ENCODE assay signal across 1 cellular context in genomic region chr5:66348387-66349125, GRCh38.
TF ChIP-seq lines count a peak whose summit lies in the region.

No MANE protein-coding gene starts in this region.

TF ChIP-seq in WTC11, 78 proteins besides CTCF, POLR2A, EP300 and RAD21 (continued from another document):
- TF ChIP-seq, protein P1, sequence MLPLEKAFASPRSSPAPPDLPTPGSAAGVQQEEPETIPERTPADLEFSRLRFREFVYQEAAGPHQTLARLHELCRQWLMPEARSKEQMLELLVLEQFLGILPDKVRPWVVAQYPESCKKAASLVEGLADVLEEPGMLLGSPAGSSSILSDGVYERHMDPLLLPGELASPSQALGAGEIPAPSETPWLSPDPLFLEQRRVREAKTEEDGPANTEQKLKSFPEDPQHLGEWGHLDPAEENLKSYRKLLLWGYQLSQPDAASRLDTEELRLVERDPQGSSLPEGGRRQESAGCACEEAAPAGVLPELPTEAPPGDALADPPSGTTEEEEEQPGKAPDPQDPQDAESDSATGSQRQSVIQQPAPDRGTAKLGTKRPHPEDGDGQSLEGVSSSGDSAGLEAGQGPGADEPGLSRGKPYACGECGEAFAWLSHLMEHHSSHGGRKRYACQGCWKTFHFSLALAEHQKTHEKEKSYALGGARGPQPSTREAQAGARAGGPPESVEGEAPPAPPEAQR (CRISPR knock-in tag; IDR thresholded peaks at IDR 0.05) = no peak
- TF ChIP-seq, protein P2, sequence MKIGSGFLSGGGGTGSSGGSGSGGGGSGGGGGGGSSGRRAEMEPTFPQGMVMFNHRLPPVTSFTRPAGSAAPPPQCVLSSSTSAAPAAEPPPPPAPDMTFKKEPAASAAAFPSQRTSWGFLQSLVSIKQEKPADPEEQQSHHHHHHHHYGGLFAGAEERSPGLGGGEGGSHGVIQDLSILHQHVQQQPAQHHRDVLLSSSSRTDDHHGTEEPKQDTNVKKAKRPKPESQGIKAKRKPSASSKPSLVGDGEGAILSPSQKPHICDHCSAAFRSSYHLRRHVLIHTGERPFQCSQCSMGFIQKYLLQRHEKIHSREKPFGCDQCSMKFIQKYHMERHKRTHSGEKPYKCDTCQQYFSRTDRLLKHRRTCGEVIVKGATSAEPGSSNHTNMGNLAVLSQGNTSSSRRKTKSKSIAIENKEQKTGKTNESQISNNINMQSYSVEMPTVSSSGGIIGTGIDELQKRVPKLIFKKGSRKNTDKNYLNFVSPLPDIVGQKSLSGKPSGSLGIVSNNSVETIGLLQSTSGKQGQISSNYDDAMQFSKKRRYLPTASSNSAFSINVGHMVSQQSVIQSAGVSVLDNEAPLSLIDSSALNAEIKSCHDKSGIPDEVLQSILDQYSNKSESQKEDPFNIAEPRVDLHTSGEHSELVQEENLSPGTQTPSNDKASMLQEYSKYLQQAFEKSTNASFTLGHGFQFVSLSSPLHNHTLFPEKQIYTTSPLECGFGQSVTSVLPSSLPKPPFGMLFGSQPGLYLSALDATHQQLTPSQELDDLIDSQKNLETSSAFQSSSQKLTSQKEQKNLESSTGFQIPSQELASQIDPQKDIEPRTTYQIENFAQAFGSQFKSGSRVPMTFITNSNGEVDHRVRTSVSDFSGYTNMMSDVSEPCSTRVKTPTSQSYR (CRISPR knock-in tag; IDR thresholded peaks at IDR 0.05) = no peak
- TF ChIP-seq, protein P3, sequence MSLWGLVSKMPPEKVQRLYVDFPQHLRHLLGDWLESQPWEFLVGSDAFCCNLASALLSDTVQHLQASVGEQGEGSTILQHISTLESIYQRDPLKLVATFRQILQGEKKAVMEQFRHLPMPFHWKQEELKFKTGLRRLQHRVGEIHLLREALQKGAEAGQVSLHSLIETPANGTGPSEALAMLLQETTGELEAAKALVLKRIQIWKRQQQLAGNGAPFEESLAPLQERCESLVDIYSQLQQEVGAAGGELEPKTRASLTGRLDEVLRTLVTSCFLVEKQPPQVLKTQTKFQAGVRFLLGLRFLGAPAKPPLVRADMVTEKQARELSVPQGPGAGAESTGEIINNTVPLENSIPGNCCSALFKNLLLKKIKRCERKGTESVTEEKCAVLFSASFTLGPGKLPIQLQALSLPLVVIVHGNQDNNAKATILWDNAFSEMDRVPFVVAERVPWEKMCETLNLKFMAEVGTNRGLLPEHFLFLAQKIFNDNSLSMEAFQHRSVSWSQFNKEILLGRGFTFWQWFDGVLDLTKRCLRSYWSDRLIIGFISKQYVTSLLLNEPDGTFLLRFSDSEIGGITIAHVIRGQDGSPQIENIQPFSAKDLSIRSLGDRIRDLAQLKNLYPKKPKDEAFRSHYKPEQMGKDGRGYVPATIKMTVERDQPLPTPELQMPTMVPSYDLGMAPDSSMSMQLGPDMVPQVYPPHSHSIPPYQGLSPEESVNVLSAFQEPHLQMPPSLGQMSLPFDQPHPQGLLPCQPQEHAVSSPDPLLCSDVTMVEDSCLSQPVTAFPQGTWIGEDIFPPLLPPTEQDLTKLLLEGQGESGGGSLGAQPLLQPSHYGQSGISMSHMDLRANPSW (CRISPR knock-in tag; conservative IDR thresholded peaks at IDR 0.05; ENCODE audit: low read depth) = no peak
